7 cellular contexts compared by ENCODE assay signal in the genomic region with DNA sequence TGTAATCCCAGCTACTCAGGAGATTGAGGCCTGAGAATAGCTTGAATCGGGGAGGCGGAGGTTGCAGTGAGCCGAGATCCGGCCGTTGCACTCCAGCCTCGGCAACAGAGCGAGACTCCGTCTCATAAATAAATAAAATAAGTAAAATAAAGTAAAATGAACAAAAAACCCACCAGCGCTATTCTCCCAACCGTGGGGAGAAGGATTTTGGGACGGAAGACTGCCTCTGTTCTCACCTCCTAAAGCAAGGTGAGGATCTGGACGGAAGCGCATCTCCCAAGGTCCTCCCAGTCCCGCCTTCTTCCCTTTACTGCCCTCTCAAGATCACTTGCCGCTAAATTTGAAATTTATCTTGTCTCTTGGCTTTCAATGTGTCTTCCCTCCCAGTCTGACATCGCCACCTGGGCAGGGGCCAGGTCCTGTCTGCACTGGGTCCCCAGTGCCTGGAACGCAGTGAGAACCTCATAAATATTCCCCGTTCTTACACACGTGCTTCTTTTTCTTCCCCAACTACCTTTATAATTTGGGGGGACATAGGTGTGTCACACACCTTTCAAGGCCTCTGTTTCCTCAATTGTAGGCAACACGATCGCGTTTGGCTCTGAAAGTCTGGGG. TPM values are rescaled to one million over a fixed set of nuclear protein-coding genes. Genes with fewer than 3 reads are reported as not detected.
A peak's percentile ranks its signal among the peaks of the same experiment; 100 is the strongest.
DNase-seq lines count a peak whose midpoint lies in the region; ATAC-seq and TF ChIP-seq lines count a peak whose summit lies in the region.

No MANE protein-coding gene starts in this region.

- H4K8ac ChIP-seq in IMR-90 (ENCODE audit: low read depth in 2 of 2, low read length in 2 of 2), result peak overlapping the region; percentile 92 to 99

- H4K20me1 ChIP-seq in IMR-90 (ENCODE audit: insufficient read depth, low read length), result peaks cover 34% of the 10 kb centered on the region

- H3K4me3 Mint-ChIP-seq in activated CD8-positive, alpha-beta T cell treated with anti-CD3 and anti-CD28 coated beads for 36 hours, result peak overlapping the region; percentile 81

- H3K79me1 ChIP-seq in IMR-90 (ENCODE audit: low read depth in 1 of 2, low read length in 2 of 2), result peaks cover 18 to 38% of the 10 kb centered on the region in 2 experiments

- peak overlapping the region; percentile 95 for H3K27ac Mint-ChIP-seq in activated CD8-positive, alpha-beta T cell treated with anti-CD3 and anti-CD28 coated beads for 36 hours

- H4K91ac ChIP-seq in IMR-90 (ENCODE audit: insufficient read depth, low read depth, low read length), result peak overlapping the region; percentile 52

- H3K18ac ChIP-seq in IMR-90 (ENCODE audit: low read depth, low read length), result peak overlapping the region; percentile 10; the same call in 1 of the 2 replicates

- peak overlapping the region; percentile 30; the same call in 1 of the 2 replicates for H2BK20ac ChIP-seq in IMR-90 (ENCODE audit: low read depth, low read length)

- no peak overlapping the region for H3K4me2 ChIP-seq in IMR-90 (ENCODE audit: low read depth, low read length)

- H3K14ac ChIP-seq in IMR-90 (replicated peaks; ENCODE audit: low read depth, low read length), result peak overlapping the region; percentile 43; the same call in 1 of the 2 replicates

- H3K9me3 ChIP-seq in IMR-90 (ENCODE audit: control insufficient read depth, insufficient read depth, low read length) (no peaks in the 10 kb centered on the region), left lung (no peaks in the 10 kb centered on the region), stomach (no peaks in the 10 kb centered on the region)

- H2AK5ac ChIP-seq in IMR-90 (ENCODE audit: low read depth, low read length), result peak overlapping the region; percentile 27

- TF ChIP-seq CTCF in IMR-90 (conservative IDR thresholded peaks at IDR 0.05; ENCODE audit: low read depth, low read length) (no peak), left lung (IDR thresholded peaks at IDR 0.05) (no peak), stomach (IDR thresholded peaks at IDR 0.05) (no peak)
- no peak for TF ChIP-seq CTCF in activated CD8-positive, alpha-beta T cell treated with anti-CD3 and anti-CD28 coated beads for 36 hours (IDR thresholded peaks at IDR 0.05)

- no TSS peak for BruUV-seq in IMR-90 (replicated peaks; lab: Mats Ljungman, UMichigan)

- intact Hi-C loops in IMR-90 (cut with micrococcal nuclease) (no loop called here), left lung (cut with DNase I) (no loop called here), stomach (cut with DNase I; ENCODE audit: low total_unique reads) (no loop called here), left colon (cut with DNase I, micrococcal nuclease) (no loop called here)
- intact Hi-C loops in activated CD8-positive, alpha-beta T cell treated with anti-CD3 and anti-CD28 coated beads for 36 hours (cut with micrococcal nuclease), result no loop called here

- H3K36me3 ChIP-seq in IMR-90 (ENCODE audit: control insufficient read depth, insufficient read depth, low read length) (peaks cover 24% of the 10 kb centered on the region), left lung (peaks cover 5 to 25% of the 10 kb centered on the region in 2 donors), stomach (peaks cover 19 to 25% (median 22%) of the 10 kb centered on the region in 4 donors)

- peak overlapping the region; percentile 31; the same call in 1 of the 3 replicates for H2BK15ac ChIP-seq in IMR-90 (ENCODE audit: low read depth, low read length)

- TF ChIP-seq EP300 in stomach (IDR thresholded peaks at IDR 0.05), result no peak

- peak overlapping the region; percentile 70 for H2BK120ac ChIP-seq in IMR-90 (ENCODE audit: low read depth, low read length)

- H2AK9ac ChIP-seq in IMR-90 (replicated peaks; ENCODE audit: low read depth, low read length, poor library complexity), result peak overlapping the region; percentile 68

- no peak for ATAC-seq in IMR-90 (ENCODE audit: low read depth)
- no peak for ATAC-seq in activated CD8-positive, alpha-beta T cell treated with anti-CD3 and anti-CD28 coated beads for 36 hours
- no peak for ATAC-seq in left lung
- ATAC-seq in left colon, result no peak
- ATAC-seq in HG02678 (IDR thresholded peaks at IDR 0.05; ENCODE audit: unreplicated experiment), result no peak

- H4K5ac ChIP-seq in IMR-90 (ENCODE audit: low read depth, low read length), result peak overlapping the region; percentile 78

- 93% methylated on average over 3 of the region's 22 CpGs; no CpG with 5 or more reads in 1 of the 2 experiments for WGBS in IMR-90 (ENCODE audit: extremely low coverage in 2 of 2, insufficient read length in 1 of 2), 2 experiments
- WGBS in stomach, 5 donors, result 91 to 94% (median 93%) methylated on average over 22 of the region's 22 CpGs

- no peaks in the 10 kb centered on the region for H3K9me3 Mint-ChIP-seq in activated CD8-positive, alpha-beta T cell treated with anti-CD3 and anti-CD28 coated beads for 36 hours

- H3K27me3 Mint-ChIP-seq in activated CD8-positive, alpha-beta T cell treated with anti-CD3 and anti-CD28 coated beads for 36 hours, result no peaks in the 10 kb centered on the region

- H3K27ac ChIP-seq in IMR-90 (ENCODE audit: insufficient read depth, low read length) (peak overlapping the region; percentile 64), left lung (peak overlapping the region; percentile 99 to 100), stomach (peak overlapping the region; percentile 97 to 100 (median 99))

- H3K4me1 ChIP-seq in IMR-90 (ENCODE audit: control insufficient read depth, insufficient read depth, low read length) (peaks cover 19% of the 10 kb centered on the region), left lung (peaks cover 11 to 48% of the 10 kb centered on the region in 2 donors), stomach (peaks cover 42 to 69% (median 47%) of the 10 kb centered on the region in 4 donors)

- no peak overlapping the region for H3K9ac ChIP-seq in IMR-90 (ENCODE audit: low read depth, low read length)

- 0 out of 2 replicates have a peak overlapping the region, but pooled peaks have one; percentile 0 for H3K23ac ChIP-seq in IMR-90 (ENCODE audit: low read depth, low read length)

- H3K36me3 Mint-ChIP-seq in activated CD8-positive, alpha-beta T cell treated with anti-CD3 and anti-CD28 coated beads for 36 hours (ENCODE audit: low read depth), result peaks cover 34% of the 10 kb centered on the region

- POLR2A ChIA-PET in IMR-90 (lab: Charles Lee; ENCODE audit: unreplicated experiment), result interaction anchor here (0.5 kb wide), 1 partner anchor 1560 kb away, joined by 5 read pairs; no protein-coding TSS in a partner anchor
- POLR2A ChIA-PET in activated CD8-positive, alpha-beta T cell treated with anti-CD3 and anti-CD28 coated beads for 36 hours (lab: Charles Lee), result interaction anchor here (0.6 to 1.9 kb wide), 3 partner anchors 10 to 28 kb away, joined by 3 to 7 read pairs (median 4); partner anchors contain the start of gene TECR

- H3K27me3 ChIP-seq in IMR-90 (ENCODE audit: control insufficient read depth, insufficient read depth, low read length) (no peaks in the 10 kb centered on the region), left lung (no peaks in the 10 kb centered on the region), stomach (no peaks in the 10 kb centered on the region)

- in situ Hi-C loops in IMR-90 (cut with MboI; ENCODE audit: low sequenced_read_pairs), result no loop called here

- no peak overlapping the region for H3K56ac ChIP-seq in IMR-90 (ENCODE audit: extremely low read depth, insufficient read depth, low read length)

- TF ChIP-seq RAD21 in IMR-90 (IDR thresholded peaks at IDR 0.05; ENCODE audit: low read length), result no peak

- no peak overlapping the region for H3K4me3 ChIP-seq in IMR-90 (ENCODE audit: insufficient read depth, low read depth, low read length)
- H3K4me3 ChIP-seq in left lung, result peak overlapping the region in 1 of 2 donors; percentile 97
- peak overlapping the region in 1 of 4 donors; percentile 89 for H3K4me3 ChIP-seq in stomach

- peaks cover 65% of the 10 kb centered on the region for H3K4me1 Mint-ChIP-seq in activated CD8-positive, alpha-beta T cell treated with anti-CD3 and anti-CD28 coated beads for 36 hours (ENCODE audit: low read depth)

- H2AFZ ChIP-seq in IMR-90 (replicated peaks; ENCODE audit: low read length, poor library complexity), result no peak overlapping the region

- TF ChIP-seq POLR2A in IMR-90 (IDR thresholded peaks at IDR 0.05; ENCODE audit: low read depth, low read length) (no peak), stomach (IDR thresholded peaks at IDR 0.05) (no peak)

- DNase-seq in IMR-90 (no peak), left lung (no peak), stomach (no peak), left colon (no peak)
- no peak for DNase-seq in activated CD8-positive, alpha-beta T cell treated with anti-CD3 and anti-CD28 coated beads for 36 hours
- no peak for DNase-seq in stimulated activated CD4-positive, alpha-beta T cell treated with anti-CD3 and anti-CD28 coated beads, Interleukin-2, amount 100 ng/mL, for 48 hours

- peaks cover 18% of the 10 kb centered on the region for H3K9me1 ChIP-seq in IMR-90 (ENCODE audit: insufficient read depth, low read length)

- H2BK5ac ChIP-seq in IMR-90 (ENCODE audit: low read depth, low read length, poor library complexity, severe bottlenecking), result peak overlapping the region; percentile 74

- dilution Hi-C loops in IMR-90 (cut with HindIII; ENCODE audit: low sequenced_read_pairs, unreplicated experiment), result no loop called here

- CTCF ChIA-PET in IMR-90 (lab: Yijun Ruan, JAX), result no interaction called here
- CTCF ChIA-PET in activated CD8-positive, alpha-beta T cell treated with anti-CD3 and anti-CD28 coated beads for 36 hours (lab: Charles Lee), result interaction anchor here (1.2 to 1.3 kb wide), 2 partner anchors 13 to 37 kb away, joined by 3 to 5 read pairs; no protein-coding TSS in a partner anchor

- H3K4ac ChIP-seq in IMR-90 (ENCODE audit: low read depth, low read length), result peak overlapping the region; percentile 44

RNA-seq across cellular contexts. Expression of gene DNAJB1, which starts 1.2 kb away (rescaled TPM):
- total RNA-seq in IMR-90 (2012; rRNA removed) (82.5 and 88.2 TPM in 2 replicates), left lung (100 to 1,000 TPM; 107 to 110 TPM), stomach (10 to 100 TPM in 4 of 5 donors, 1 to 10 TPM in 1; 9.9 to 62.6 (median 33.0) TPM), left colon (100 to 1,000 TPM; 122 to 123 TPM)
- polyA plus RNA-seq in IMR-90 (2012; rRNA removed) (91.1 and 95.4 TPM in 2 replicates), stomach (10 to 100 TPM; 74.9 to 85.8 (median 80.9) TPM)
- polyA plus RNA-seq in IMR-90 (2012; cell fraction: cytosol; rRNA removed), result 73.4 and 172 TPM in 2 replicates
- polyA plus RNA-seq in IMR-90 (2012; cell fraction: nucleus; rRNA removed; ENCODE audit: low replicate concordance), result 38.3 and 63.8 TPM in 2 replicates
- 10 to 100 TPM; 52.0 to 59.6 TPM for total RNA-seq in activated CD8-positive, alpha-beta T cell treated with anti-CD3 and anti-CD28 coated beads for 36 hours

RNA-seq across cellular contexts. Expression of gene TECR, which starts 10.0 kb away (rescaled TPM):
- total RNA-seq in IMR-90 (2012; rRNA removed), result 35.8 and 46.2 TPM in 2 replicates
- 81.2 and 102 TPM in 2 replicates for polyA plus RNA-seq in IMR-90 (2012; rRNA removed)
- 74.3 and 124 TPM in 2 replicates for polyA plus RNA-seq in IMR-90 (2012; cell fraction: cytosol; rRNA removed)
- polyA plus RNA-seq in IMR-90 (2012; cell fraction: nucleus; rRNA removed; ENCODE audit: low replicate concordance), result 111 and 215 TPM in 2 replicates
- total RNA-seq in activated CD8-positive, alpha-beta T cell treated with anti-CD3 and anti-CD28 coated beads for 36 hours, result 10 to 100 TPM; 93.5 to 98.5 TPM
- total RNA-seq in left lung, result 100 to 1,000 TPM; 119 to 122 TPM
- 10 to 100 TPM; 10.5 to 90.4 (median 54.0) TPM for total RNA-seq in stomach
- polyA plus RNA-seq in stomach, result 100 to 1,000 TPM; 114 to 266 (median 166) TPM
- total RNA-seq in left colon, result 100 to 1,000 TPM; 119 to 161 TPM

RNA-seq across cellular contexts. Expression of gene GIPC1, which starts 23.4 kb away (rescaled TPM):
- total RNA-seq in IMR-90 (2012; rRNA removed), result 74.2 and 77.5 TPM in 2 replicates
- 133 and 153 TPM in 2 replicates for polyA plus RNA-seq in IMR-90 (2012; rRNA removed)
- polyA plus RNA-seq in IMR-90 (2012; cell fraction: cytosol; rRNA removed), result 151 and 196 TPM in 2 replicates
- 93.4 and 205 TPM in 2 replicates for polyA plus RNA-seq in IMR-90 (2012; cell fraction: nucleus; rRNA removed; ENCODE audit: low replicate concordance)
- total RNA-seq in activated CD8-positive, alpha-beta T cell treated with anti-CD3 and anti-CD28 coated beads for 36 hours, result 10 to 100 TPM; 17.3 to 19.6 TPM
- total RNA-seq in left lung, result 100 to 1,000 TPM; 120 to 154 TPM
- 100 to 1,000 TPM in 4 of 5 donors, 10 to 100 TPM in 1; 73.3 to 662 (median 174) TPM for total RNA-seq in stomach
- 100 to 1,000 TPM in 2 of 3 donors, 10 to 100 TPM in 1; 98.9 to 126 (median 102) TPM for polyA plus RNA-seq in stomach
- total RNA-seq in left colon, result 100 to 1,000 TPM; 310 to 395 TPM

RNA-seq across cellular contexts. Expression of gene PTGER1, which starts 44.2 kb away (rescaled TPM):
- total RNA-seq in IMR-90 (2012; rRNA removed), result 0.28 and 0.54 TPM in 2 replicates
- polyA plus RNA-seq in IMR-90 (2012; rRNA removed), result 0.60 and 1.6 TPM in 2 replicates
- polyA plus RNA-seq in IMR-90 (2012; cell fraction: cytosol; rRNA removed), result 0.90 and 2.7 TPM in 2 replicates
- 0.52 and 2.4 TPM in 2 replicates for polyA plus RNA-seq in IMR-90 (2012; cell fraction: nucleus; rRNA removed; ENCODE audit: low replicate concordance)
- under 1 TPM; 0.43 TPM for total RNA-seq in activated CD8-positive, alpha-beta T cell treated with anti-CD3 and anti-CD28 coated beads for 36 hours
- total RNA-seq in left lung, result 1 to 10 TPM in 1 of 2 donors, under 1 TPM in 1; 0.76 to 3.6 TPM
- total RNA-seq in stomach, result 1 to 10 TPM in 2 of 5 donors, not detected in 3; 1.2 to 3.3 TPM
- polyA plus RNA-seq in stomach, result 1 to 10 TPM in 2 of 3 donors, not detected in 1; 1.4 to 3.4 TPM
- under 1 TPM; 0.52 to 0.84 TPM for total RNA-seq in left colon

RNA-seq across cellular contexts. Expression of gene NDUFB7, which starts 52.5 kb away (rescaled TPM):
- total RNA-seq in IMR-90 (2012; rRNA removed), result 337 and 436 TPM in 2 replicates
- 523 and 591 TPM in 2 replicates for polyA plus RNA-seq in IMR-90 (2012; rRNA removed)
- 616 and 949 TPM in 2 replicates for polyA plus RNA-seq in IMR-90 (2012; cell fraction: cytosol; rRNA removed)
- polyA plus RNA-seq in IMR-90 (2012; cell fraction: nucleus; rRNA removed; ENCODE audit: low replicate concordance), result 86.4 and 295 TPM in 2 replicates
- 100 to 1,000 TPM; 123 to 135 TPM for total RNA-seq in activated CD8-positive, alpha-beta T cell treated with anti-CD3 and anti-CD28 coated beads for 36 hours
- total RNA-seq in left lung, result 100 to 1,000 TPM; 112 to 125 TPM
- 1,000 to 10,000 TPM in 1 of 5 donors, 100 to 1,000 TPM in 4; 159 to 1,175 (median 226) TPM for total RNA-seq in stomach
- polyA plus RNA-seq in stomach, result 100 to 1,000 TPM; 558 to 652 (median 596) TPM
- total RNA-seq in left colon, result 100 to 1,000 TPM; 228 to 299 TPM
